14 cellular contexts compared by ENCODE assay signal in genomic region chr21:42440187-42440792, GRCh38. TPM values are rescaled to one million over a fixed set of nuclear protein-coding genes. Genes with fewer than 3 reads are reported as not detected.
DNase-seq lines count a peak whose midpoint lies in the region; ATAC-seq, FAIRE-seq and TF ChIP-seq lines count a peak whose summit lies in the region.
"Had no signal": no experiment of that assay in that cellular context is flagged by ENCODE, and none has a peak within 500 bp of the region (broad histone marks: within the 10 kb centered on the region; RNA-seq: fewer than 3 reads in every experiment).

No MANE protein-coding gene starts in this region.

- peaks cover 57% of the 10 kb centered on the region for H3K36me3 Mint-ChIP-seq in central memory CD8-positive, alpha-beta T cell (ENCODE audit: insufficient read depth)
- no peaks in the 10 kb centered on the region for H3K36me3 Mint-ChIP-seq in nephron progenitor cell (ENCODE audit: low read depth)

- peak overlapping the region; percentile 93 for H3K27ac Mint-ChIP-seq in central memory CD8-positive, alpha-beta T cell (ENCODE audit: low read depth)
- no peak overlapping the region for H3K27ac Mint-ChIP-seq in nephron progenitor cell

- H3K9me3 Mint-ChIP-seq in central memory CD8-positive, alpha-beta T cell, result no peaks in the 10 kb centered on the region
- H3K9me3 Mint-ChIP-seq in nephron progenitor cell, result no peaks in the 10 kb centered on the region

- peaks cover 64% of the 10 kb centered on the region for H3K4me1 Mint-ChIP-seq in central memory CD8-positive, alpha-beta T cell
- H3K4me1 Mint-ChIP-seq in nephron progenitor cell, result no peaks in the 10 kb centered on the region

- intact Hi-C loops in upper lobe of right lung (cut with DNase I), result no loop called here

- FAIRE-seq in GM12892 (lab: Jason Lieb, UNC), result no peak
- FAIRE-seq: colon had no signal

- DNase-seq in GM12892 (ENCODE audit: insufficient read length) (peak; percentile 68), GM19238 (ENCODE audit: insufficient read length, low spot score) (peak; percentile 51), SHP77 treated with DMSO at 0.1 percent for 48 hours (lab: John Stamatoyannopoulos, UW) (no peak), nephron progenitor cell (no peak), upper lobe of right lung (no peak), NCI-H2171 treated with DMSO at 0.1 percent for 48 hours (lab: John Stamatoyannopoulos, UW) (no peak)
- DNase-seq in central memory CD8-positive, alpha-beta T cell (ENCODE audit: low spot score in 2 of 2), result no peak
- DNase-seq: NCI-H69, ovary had no signal

- no peaks in the 10 kb centered on the region for H3K4me1 ChIP-seq in upper lobe of right lung

- TF ChIP-seq CTCF in nephron progenitor cell (IDR thresholded peaks at IDR 0.05) (no peak), upper lobe of right lung (IDR thresholded peaks at IDR 0.05) (no peak)

- H3K4me3 ChIP-seq in upper lobe of right lung, result no peak overlapping the region
- H3K4me3 ChIP-seq: ovary had no signal

- no peaks in the 10 kb centered on the region for H3K27me3 ChIP-seq in upper lobe of right lung
- H3K27me3 ChIP-seq: ovary had no signal

- no peak for TF ChIP-seq POLR2A in GM12892 (IDR thresholded peaks at IDR 0.05; ENCODE audit: low read depth, low read length)

- H3K36me3 ChIP-seq in upper lobe of right lung, result no peaks in the 10 kb centered on the region
- H3K36me3 ChIP-seq: ovary had no signal

- no peaks in the 10 kb centered on the region for H3K27me3 Mint-ChIP-seq in central memory CD8-positive, alpha-beta T cell
- H3K27me3 Mint-ChIP-seq in nephron progenitor cell (ENCODE audit: low read depth, poor library complexity), result peaks cover 16% of the 10 kb centered on the region

- peak; percentile 70 for ATAC-seq in HG03108 (IDR thresholded peaks at IDR 0.05; ENCODE audit: unreplicated experiment)
- ATAC-seq in central memory CD8-positive, alpha-beta T cell (replicated peaks; ENCODE audit: extremely low read depth, poor library complexity, severe bottlenecking), result no peak
- ATAC-seq in upper lobe of right lung, result no peak
- ATAC-seq: left lobe of liver had no signal

- H3K27ac ChIP-seq in upper lobe of right lung, result no peak overlapping the region
- H3K27ac ChIP-seq: ovary had no signal

- H3K4me3 Mint-ChIP-seq in central memory CD8-positive, alpha-beta T cell, result peak overlapping the region; percentile 50
- H3K4me3 Mint-ChIP-seq in nephron progenitor cell, result no peak overlapping the region

- H3K9me3 ChIP-seq in upper lobe of right lung, result no peaks in the 10 kb centered on the region
- H3K9me3 ChIP-seq: ovary had no signal

RNA-seq across cellular contexts. Expression of gene UBASH3A, which starts 36.6 kb away (rescaled TPM):
- polyA plus RNA-seq in GM12892 (2012; ENCODE audit: missing spikeins), result 0.13 TPM
- 1.5 TPM for total RNA-seq in upper lobe of right lung
- total RNA-seq: fibroblast of villous mesenchyme, LHCN-M2 had no signal

RNA-seq across cellular contexts. Expression of gene TMPRSS3, which starts 44.4 kb away (rescaled TPM):
- 7.2 TPM for polyA plus RNA-seq in GM12892 (2012; ENCODE audit: missing spikeins)
- 4.1 TPM for total RNA-seq in upper lobe of right lung
- total RNA-seq: fibroblast of villous mesenchyme, LHCN-M2 had no signal

RNA-seq across cellular contexts. Expression of gene RSPH1, which starts 55.7 kb away (rescaled TPM):
- 1.9 TPM for polyA plus RNA-seq in GM12892 (2012; ENCODE audit: missing spikeins)
- 0.84 TPM for total RNA-seq in upper lobe of right lung
- total RNA-seq: fibroblast of villous mesenchyme, LHCN-M2 had no signal

Comparison
In these comparisons a context has a peak if more than half of its experiments do, and no peak if none do; other contexts are left out.
1. DNase-seq: peak in GM12892 (single experiment) and GM19238 (single experiment); none in central memory CD8-positive, alpha-beta T cell (0 of 2), SHP77 treated with DMSO at 0.1 percent for 48 hours (single experiment), nephron progenitor cell (single experiment), upper lobe of right lung (single experiment) and NCI-H2171 treated with DMSO at 0.1 percent for 48 hours (single experiment).